Comparison of ENCODE assay signal across 1 cellular context in the genomic region with DNA sequence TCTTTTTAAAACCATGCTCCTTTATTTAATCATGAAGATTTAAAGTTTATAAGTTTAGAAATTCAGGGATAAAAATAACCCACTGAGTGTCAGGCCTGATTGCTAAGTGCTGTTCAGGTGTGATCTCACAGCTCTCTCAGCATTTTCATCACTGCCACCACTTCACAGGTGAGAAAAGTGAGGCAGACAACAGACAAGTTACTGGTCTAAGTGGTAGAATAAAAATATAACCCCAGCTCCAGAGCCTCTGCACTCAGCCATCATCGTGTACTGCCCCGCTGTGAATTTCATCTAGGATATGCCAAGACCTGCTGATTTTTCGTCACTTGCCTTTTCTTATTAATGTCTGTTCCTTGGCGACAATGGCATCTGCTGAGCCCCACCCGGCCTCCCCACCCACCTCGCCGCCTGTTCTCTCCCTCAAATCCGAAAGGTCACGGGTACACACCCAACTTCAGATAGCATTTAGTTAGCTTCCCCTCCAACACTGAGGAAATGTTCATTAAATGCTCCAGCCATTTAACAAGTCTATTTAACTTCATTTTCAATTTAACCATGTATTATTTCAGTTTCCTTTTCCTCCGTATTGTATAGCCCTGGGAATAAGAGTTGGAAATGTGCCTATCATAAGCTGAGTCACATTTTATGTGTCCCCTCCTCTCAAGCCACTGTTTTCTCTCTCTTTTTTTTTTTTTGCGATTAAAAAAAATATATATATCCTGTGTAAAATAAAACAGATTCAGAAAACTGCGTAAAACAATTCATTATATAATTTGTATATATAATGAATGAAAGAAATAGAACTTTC.
TF ChIP-seq lines count a peak whose summit lies in the region.

No MANE protein-coding gene starts in this region.

TF ChIP-seq in HCT116, 20 proteins besides CTCF, POLR2A, EP300 and RAD21 (continued from another document):
- TF ChIP-seq, protein P1, sequence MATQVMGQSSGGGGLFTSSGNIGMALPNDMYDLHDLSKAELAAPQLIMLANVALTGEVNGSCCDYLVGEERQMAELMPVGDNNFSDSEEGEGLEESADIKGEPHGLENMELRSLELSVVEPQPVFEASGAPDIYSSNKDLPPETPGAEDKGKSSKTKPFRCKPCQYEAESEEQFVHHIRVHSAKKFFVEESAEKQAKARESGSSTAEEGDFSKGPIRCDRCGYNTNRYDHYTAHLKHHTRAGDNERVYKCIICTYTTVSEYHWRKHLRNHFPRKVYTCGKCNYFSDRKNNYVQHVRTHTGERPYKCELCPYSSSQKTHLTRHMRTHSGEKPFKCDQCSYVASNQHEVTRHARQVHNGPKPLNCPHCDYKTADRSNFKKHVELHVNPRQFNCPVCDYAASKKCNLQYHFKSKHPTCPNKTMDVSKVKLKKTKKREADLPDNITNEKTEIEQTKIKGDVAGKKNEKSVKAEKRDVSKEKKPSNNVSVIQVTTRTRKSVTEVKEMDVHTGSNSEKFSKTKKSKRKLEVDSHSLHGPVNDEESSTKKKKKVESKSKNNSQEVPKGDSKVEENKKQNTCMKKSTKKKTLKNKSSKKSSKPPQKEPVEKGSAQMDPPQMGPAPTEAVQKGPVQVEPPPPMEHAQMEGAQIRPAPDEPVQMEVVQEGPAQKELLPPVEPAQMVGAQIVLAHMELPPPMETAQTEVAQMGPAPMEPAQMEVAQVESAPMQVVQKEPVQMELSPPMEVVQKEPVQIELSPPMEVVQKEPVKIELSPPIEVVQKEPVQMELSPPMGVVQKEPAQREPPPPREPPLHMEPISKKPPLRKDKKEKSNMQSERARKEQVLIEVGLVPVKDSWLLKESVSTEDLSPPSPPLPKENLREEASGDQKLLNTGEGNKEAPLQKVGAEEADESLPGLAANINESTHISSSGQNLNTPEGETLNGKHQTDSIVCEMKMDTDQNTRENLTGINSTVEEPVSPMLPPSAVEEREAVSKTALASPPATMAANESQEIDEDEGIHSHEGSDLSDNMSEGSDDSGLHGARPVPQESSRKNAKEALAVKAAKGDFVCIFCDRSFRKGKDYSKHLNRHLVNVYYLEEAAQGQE (IDR thresholded peaks at IDR 0.05; ENCODE audit: low read depth): no peak
- TF ChIP-seq SRF (IDR thresholded peaks at IDR 0.05; ENCODE audit: low read depth) (no peak), CEBPB (IDR thresholded peaks at IDR 0.05; ENCODE audit: low read depth) (no peak), POLR2AphosphoS5 (IDR thresholded peaks at IDR 0.05; ENCODE audit: low read depth, low read length) (no peak), SP1 (IDR thresholded peaks at IDR 0.05; ENCODE audit: low read depth) (no peak)
